In the genomic region with DNA sequence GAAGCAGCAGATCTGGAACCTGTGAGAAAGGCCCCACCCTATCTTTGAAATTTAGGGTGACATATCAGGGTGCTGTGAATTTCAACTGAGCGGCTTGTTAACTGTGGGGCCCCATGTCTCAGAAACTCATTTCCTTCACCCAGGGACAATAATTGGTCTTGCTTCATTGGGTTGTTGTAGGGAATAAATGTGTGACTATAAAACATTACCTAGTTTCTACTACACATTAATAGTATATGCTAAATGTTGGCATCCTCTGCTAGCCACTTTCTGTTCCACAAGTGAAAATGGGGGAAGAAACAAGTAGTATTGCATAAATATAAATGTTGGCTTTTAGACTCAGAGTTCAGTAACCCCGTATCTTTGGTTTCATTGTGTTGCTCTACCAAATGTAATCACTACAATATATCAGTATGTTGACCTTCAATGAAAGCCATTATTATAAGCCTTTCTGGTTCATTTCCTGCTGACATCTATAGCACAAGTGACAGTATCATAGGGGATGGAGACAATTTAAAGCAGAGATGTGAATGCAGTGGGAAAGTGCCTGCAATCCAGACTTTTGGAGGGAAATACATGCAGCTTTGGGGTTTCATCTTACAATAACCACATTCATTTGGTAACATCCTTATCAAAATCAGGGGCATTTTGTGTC, we compare ENCODE assay signal across 1 cellular context.
TF ChIP-seq lines count a peak whose summit lies in the region.

No MANE protein-coding gene starts in this region.

TF ChIP-seq in GM12878, 131 proteins besides CTCF, POLR2A, EP300 and RAD21 (continued from another document):
- TF ChIP-seq, protein P1, sequence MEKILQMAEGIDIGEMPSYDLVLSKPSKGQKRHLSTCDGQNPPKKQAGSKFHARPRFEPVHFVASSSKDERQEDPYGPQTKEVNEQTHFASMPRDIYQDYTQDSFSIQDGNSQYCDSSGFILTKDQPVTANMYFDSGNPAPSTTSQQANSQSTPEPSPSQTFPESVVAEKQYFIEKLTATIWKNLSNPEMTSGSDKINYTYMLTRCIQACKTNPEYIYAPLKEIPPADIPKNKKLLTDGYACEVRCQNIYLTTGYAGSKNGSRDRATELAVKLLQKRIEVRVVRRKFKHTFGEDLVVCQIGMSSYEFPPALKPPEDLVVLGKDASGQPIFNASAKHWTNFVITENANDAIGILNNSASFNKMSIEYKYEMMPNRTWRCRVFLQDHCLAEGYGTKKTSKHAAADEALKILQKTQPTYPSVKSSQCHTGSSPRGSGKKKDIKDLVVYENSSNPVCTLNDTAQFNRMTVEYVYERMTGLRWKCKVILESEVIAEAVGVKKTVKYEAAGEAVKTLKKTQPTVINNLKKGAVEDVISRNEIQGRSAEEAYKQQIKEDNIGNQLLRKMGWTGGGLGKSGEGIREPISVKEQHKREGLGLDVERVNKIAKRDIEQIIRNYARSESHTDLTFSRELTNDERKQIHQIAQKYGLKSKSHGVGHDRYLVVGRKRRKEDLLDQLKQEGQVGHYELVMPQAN (conservative IDR thresholded peaks at IDR 0.05), result no peak
- TF ChIP-seq IKZF2 (IDR thresholded peaks at IDR 0.05) (no peak), TAF1 (IDR thresholded peaks at IDR 0.05; ENCODE audit: borderline replicate concordance, low read depth, low read length) (no peak), SREBF1 (IDR thresholded peaks at IDR 0.05; ENCODE audit: low read length) (no peak)
